In genomic region chr2:113203217-113203530, GRCh38 we compare ENCODE assay signal across 10 cellular contexts. TPM values are rescaled to one million over a fixed set of nuclear protein-coding genes. Genes with fewer than 3 reads are reported as not detected.
DNase-seq lines count a peak whose midpoint lies in the region; ATAC-seq lines count a peak whose summit lies in the region.
"Had no signal": no experiment of that assay in that cellular context is flagged by ENCODE, and none has a peak within 500 bp of the region (broad histone marks: within the 10 kb centered on the region; RNA-seq: fewer than 3 reads in every experiment).

No MANE protein-coding gene starts in this region.

- no peak for ATAC-seq in activated T-cell treated with anti-CD3 and anti-CD28 coated beads, Interleukin-2, amount 50 U/mL, for 72 hours (replicated peaks in 1 of 2)
- ATAC-seq in central memory CD8-positive, alpha-beta T cell (replicated peaks; ENCODE audit: extremely low read depth, poor library complexity, severe bottlenecking), result no peak
- ATAC-seq in sciatic nerve, result no peak
- ATAC-seq in stimulated activated memory B cell treated with anti-CD40 and anti-IgM and Interleukin-4, amounts not matched to agents 10 μg/mL and 1 μg/mL and 100 μg/mL, for 72 hours, result no peak

- peaks cover 23% of the 10 kb centered on the region for H3K4me1 Mint-ChIP-seq in activated T-cell treated with anti-CD3 and anti-CD28 coated beads, Interleukin-2, amount 50 U/mL, for 72 hours (ENCODE audit: low read depth)
- peaks cover 36% of the 10 kb centered on the region for H3K4me1 Mint-ChIP-seq in central memory CD8-positive, alpha-beta T cell
- H3K4me1 Mint-ChIP-seq in stimulated activated memory B cell treated with anti-CD40 and anti-IgM and Interleukin-4, amounts not matched to agents 10 μg/mL and 1 μg/mL and 100 μg/mL, for 72 hours, result peaks cover 19% of the 10 kb centered on the region

- intact Hi-C loops in sciatic nerve (cut with DNase I), result loop anchor here (5.0 kb wide), 1 partner anchor 169 kb away; no protein-coding TSS in a partner anchor

- H3K9me3 Mint-ChIP-seq in activated T-cell treated with anti-CD3 and anti-CD28 coated beads, Interleukin-2, amount 50 U/mL, for 72 hours, result no peaks in the 10 kb centered on the region
- H3K9me3 Mint-ChIP-seq in central memory CD8-positive, alpha-beta T cell, result no peaks in the 10 kb centered on the region
- H3K9me3 Mint-ChIP-seq in stimulated activated memory B cell treated with anti-CD40 and anti-IgM and Interleukin-4, amounts not matched to agents 10 μg/mL and 1 μg/mL and 100 μg/mL, for 72 hours, result no peaks in the 10 kb centered on the region
- H3K9me3 Mint-ChIP-seq: neural crest cell had no signal

- in situ Hi-C loops in Caki2 (cut with HindIII; ENCODE audit: low pct_unique_long_range_greater_than_20kb, low sequenced_read_pairs), result no loop called here

- H3K27ac Mint-ChIP-seq in activated T-cell treated with anti-CD3 and anti-CD28 coated beads, Interleukin-2, amount 50 U/mL, for 72 hours, result peak overlapping the region; percentile 48
- peak overlapping the region; percentile 10 for H3K27ac Mint-ChIP-seq in central memory CD8-positive, alpha-beta T cell (ENCODE audit: low read depth)
- no peak overlapping the region for H3K27ac Mint-ChIP-seq in stimulated activated memory B cell treated with anti-CD40 and anti-IgM and Interleukin-4, amounts not matched to agents 10 μg/mL and 1 μg/mL and 100 μg/mL, for 72 hours

- peaks cover 3 to 8% of the 10 kb centered on the region in 2 donors for H3K36me3 Mint-ChIP-seq in activated T-cell treated with anti-CD3 and anti-CD28 coated beads, Interleukin-2, amount 50 U/mL, for 72 hours (ENCODE audit: insufficient read depth in 2 of 2)
- peaks cover 21% of the 10 kb centered on the region for H3K36me3 Mint-ChIP-seq in central memory CD8-positive, alpha-beta T cell (ENCODE audit: insufficient read depth)
- H3K36me3 Mint-ChIP-seq in stimulated activated memory B cell treated with anti-CD40 and anti-IgM and Interleukin-4, amounts not matched to agents 10 μg/mL and 1 μg/mL and 100 μg/mL, for 72 hours, result peaks cover 34% of the 10 kb centered on the region

- no peaks in the 10 kb centered on the region for H3K27me3 Mint-ChIP-seq in activated T-cell treated with anti-CD3 and anti-CD28 coated beads, Interleukin-2, amount 50 U/mL, for 72 hours (ENCODE audit: low read depth)
- H3K27me3 Mint-ChIP-seq in central memory CD8-positive, alpha-beta T cell, result no peaks in the 10 kb centered on the region
- no peaks in the 10 kb centered on the region for H3K27me3 Mint-ChIP-seq in stimulated activated memory B cell treated with anti-CD40 and anti-IgM and Interleukin-4, amounts not matched to agents 10 μg/mL and 1 μg/mL and 100 μg/mL, for 72 hours

- H3K4me3 Mint-ChIP-seq in activated T-cell treated with anti-CD3 and anti-CD28 coated beads, Interleukin-2, amount 50 U/mL, for 72 hours, result no peak overlapping the region
- no peak overlapping the region for H3K4me3 Mint-ChIP-seq in central memory CD8-positive, alpha-beta T cell
- no peak overlapping the region for H3K4me3 Mint-ChIP-seq in stimulated activated memory B cell treated with anti-CD40 and anti-IgM and Interleukin-4, amounts not matched to agents 10 μg/mL and 1 μg/mL and 100 μg/mL, for 72 hours

- no peak for DNase-seq in activated T-cell treated with anti-CD3 and anti-CD28 coated beads, Interleukin-2, amount 50 U/mL, for 72 hours
- no peak for DNase-seq in activated T-cell treated with anti-CD3 and anti-CD28 coated beads, Interleukin-2, amount 50 U/mL, for 1 hour
- DNase-seq in Caki2 (ENCODE audit: low read depth), result peak; percentile 49
- DNase-seq in central memory CD8-positive, alpha-beta T cell (ENCODE audit: low spot score in 2 of 2), result no peak
- peak; percentile 25 for DNase-seq in sciatic nerve (ENCODE audit: low spot score)
- DNase-seq in substantia nigra (lab: John Stamatoyannopoulos, UW), result no peak
- DNase-seq in NOMO-1 (lab: John Stamatoyannopoulos, UW; ENCODE audit: unreplicated experiment in 2 of 2), result no peak

- no peak overlapping the region for H3K27ac ChIP-seq in substantia nigra (ENCODE audit: low read depth, low read length, poor library complexity, severe bottlenecking)
- H3K27ac ChIP-seq: transverse colon had no signal

RNA-seq across cellular contexts. Expression of gene PSD4, which starts 29.4 kb away (rescaled TPM):
- 100 to 1,000 TPM; 174 to 200 TPM for total RNA-seq in activated T-cell treated with anti-CD3 and anti-CD28 coated beads, Interleukin-2, amount 50 U/mL, for 72 hours
- total RNA-seq in Caki2 (2014; rRNA removed; shearing (Covaris generic); ENCODE audit: low replicate concordance), result 27.0 and 53.8 TPM in 2 replicates
- 20.3 TPM for total RNA-seq in sciatic nerve

Comparison
In these comparisons a context has a peak if more than half of its experiments do, and no peak if none do; other contexts are left out.
1. DNase-seq: peak in Caki2 (single experiment) and sciatic nerve (single experiment); none in activated T-cell treated with anti-CD3 and anti-CD28 coated beads, Interleukin-2, amount 50 U/mL, for 72 hours (0 of 2), activated T-cell treated with anti-CD3 and anti-CD28 coated beads, Interleukin-2, amount 50 U/mL, for 1 hour (single experiment), central memory CD8-positive, alpha-beta T cell (0 of 2), substantia nigra (0 of 49) and NOMO-1 (0 of 2).